ENCODE assay signal across 9 cellular contexts in the genomic region with DNA sequence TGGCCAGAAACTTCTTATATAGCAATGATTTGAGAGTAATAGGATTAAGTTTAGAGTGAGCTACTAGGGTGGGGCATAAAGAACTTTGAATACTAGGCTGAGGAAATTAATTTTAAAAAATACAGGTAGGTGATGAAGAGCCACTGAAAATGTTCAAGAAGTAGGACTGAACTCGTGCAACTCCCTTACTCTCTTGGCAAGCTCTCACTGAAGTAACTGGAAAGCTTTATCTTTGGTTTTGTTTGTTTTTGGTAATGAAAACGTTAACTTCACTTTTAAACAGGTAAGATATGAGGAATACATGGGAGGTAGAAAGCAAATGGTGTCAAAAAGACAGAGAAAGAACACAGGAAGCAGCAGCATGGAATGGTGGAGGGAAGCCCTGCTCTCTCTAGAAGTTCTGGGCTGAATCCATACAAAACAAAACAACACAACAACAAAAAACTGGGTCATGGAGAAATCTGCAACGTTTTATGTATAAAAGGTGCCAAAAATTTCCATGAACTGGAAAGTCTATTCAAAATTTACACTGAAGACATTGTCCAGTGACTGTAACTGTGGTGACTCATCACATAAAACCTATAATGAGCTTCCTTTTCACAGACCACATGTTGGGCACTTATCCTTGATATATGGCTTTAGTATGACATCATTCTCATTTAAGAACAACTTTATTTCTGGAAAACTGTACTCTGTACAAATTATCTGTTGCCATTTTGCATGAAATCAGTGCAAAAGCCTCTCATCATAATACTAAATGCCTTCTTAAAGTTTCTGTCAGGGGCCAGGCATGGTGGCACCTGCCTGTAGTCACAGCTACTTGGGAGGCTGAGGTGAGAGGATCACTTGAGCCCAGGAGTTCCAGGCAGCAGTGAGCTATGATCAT.
DNase-seq lines count a peak whose midpoint lies in the region; ATAC-seq, FAIRE-seq and TF ChIP-seq lines count a peak whose summit lies in the region.
"Had no signal": no experiment of that assay in that cellular context is flagged by ENCODE, and none has a peak within 500 bp of the region (broad histone marks: within the 10 kb centered on the region; RNA-seq: fewer than 3 reads in every experiment).

No MANE protein-coding gene starts in this region.

- ATAC-seq in GM18861 (IDR thresholded peaks at IDR 0.05; ENCODE audit: unreplicated experiment) (peak; percentile 60), HG03442 (IDR thresholded peaks at IDR 0.05; ENCODE audit: unreplicated experiment) (peak; percentile 71)
- ATAC-seq in activated T-cell treated with anti-CD3 and anti-CD28 coated beads, Interleukin-2, amount 50 U/mL, for 72 hours (replicated peaks in 1 of 2), result no peak
- ATAC-seq in effector memory CD8-positive, alpha-beta T cell (replicated peaks), result no peak

- no peaks in the 10 kb centered on the region for H3K27me3 Mint-ChIP-seq in activated T-cell treated with anti-CD3 and anti-CD28 coated beads, Interleukin-2, amount 50 U/mL, for 72 hours (ENCODE audit: low read depth)
- H3K27me3 Mint-ChIP-seq in effector memory CD8-positive, alpha-beta T cell, result no peaks in the 10 kb centered on the region

- no peak for FAIRE-seq in GM12891 (lab: Jason Lieb, UNC)

- H3K27ac ChIP-seq in liver (ENCODE audit: low read depth in 1 of 2, low read length in 2 of 2), result peak overlapping the region; percentile 34 to 55
- H3K27ac ChIP-seq: parathyroid adenoma had no signal

- no peak for TF ChIP-seq POLR2A in GM12891 (IDR thresholded peaks at IDR 0.05; ENCODE audit: low read depth, low read length)

- no peaks in the 10 kb centered on the region for H3K36me3 ChIP-seq in liver (ENCODE audit: control insufficient read depth in 4 of 4, insufficient read depth in 3 of 4, low read depth in 1 of 4, low read length in 3 of 4)

- DNase-seq in SW480 (ENCODE audit: low spot score) (peak; percentile 95), GM12891 (ENCODE audit: insufficient read length, low spot score) (no peak)
- no peak for DNase-seq in activated CD4-positive, alpha-beta T cell treated with anti-CD3 and anti-CD28 coated beads, Interleukin-2, amount 50 U/mL, for 48 hours
- DNase-seq in activated T-cell treated with anti-CD3 and anti-CD28 coated beads, Interleukin-2, amount 50 U/mL, for 72 hours, result no peak
- no peak for DNase-seq in effector memory CD8-positive, alpha-beta T cell

- no peak for TF ChIP-seq CTCF in liver (IDR thresholded peaks at IDR 0.05; ENCODE audit: low read depth, low read length, missing input control)

- no peak for TF ChIP-seq RAD21 in liver (IDR thresholded peaks at IDR 0.05)

- H3K4me3 ChIP-seq in liver (ENCODE audit: low read depth in 1 of 3, low read length in 3 of 3), result no peak overlapping the region

- 13% methylated on average over 3 of the region's 3 CpGs for WGBS in liver

- no peaks in the 10 kb centered on the region for H3K27me3 ChIP-seq in liver (ENCODE audit: control insufficient read depth in 4 of 4, insufficient read depth in 4 of 4, low read length in 3 of 4)

- H3K4me1 ChIP-seq in liver (ENCODE audit: control insufficient read depth in 4 of 4, insufficient read depth in 4 of 4, low read length in 3 of 4), result peaks cover 2 to 22% (median 9%) of the 10 kb centered on the region in 4 donors
- H3K4me1 ChIP-seq: parathyroid adenoma had no signal

- no peaks in the 10 kb centered on the region for H3K9me3 ChIP-seq in liver (ENCODE audit: control insufficient read depth in 4 of 4, low read length in 3 of 4)

- H3K4me1 Mint-ChIP-seq in activated T-cell treated with anti-CD3 and anti-CD28 coated beads, Interleukin-2, amount 50 U/mL, for 72 hours (ENCODE audit: low read depth), result peaks cover 5% of the 10 kb centered on the region
- H3K4me1 Mint-ChIP-seq in effector memory CD8-positive, alpha-beta T cell (ENCODE audit: low read depth in 2 of 2), result peaks cover 3 to 5% of the 10 kb centered on the region in 2 donors

- no peaks in the 10 kb centered on the region for H3K9me3 Mint-ChIP-seq in activated T-cell treated with anti-CD3 and anti-CD28 coated beads, Interleukin-2, amount 50 U/mL, for 72 hours
- H3K9me3 Mint-ChIP-seq in effector memory CD8-positive, alpha-beta T cell, result no peaks in the 10 kb centered on the region

- no peak overlapping the region for H3K4me3 Mint-ChIP-seq in activated T-cell treated with anti-CD3 and anti-CD28 coated beads, Interleukin-2, amount 50 U/mL, for 72 hours
- no peak overlapping the region for H3K4me3 Mint-ChIP-seq in effector memory CD8-positive, alpha-beta T cell

- H3K27ac Mint-ChIP-seq in activated T-cell treated with anti-CD3 and anti-CD28 coated beads, Interleukin-2, amount 50 U/mL, for 72 hours, result no peak overlapping the region
- H3K27ac Mint-ChIP-seq in effector memory CD8-positive, alpha-beta T cell, result peak overlapping the region in 1 of 2 donors; percentile 31

- H3K9ac ChIP-seq in liver (ENCODE audit: low read depth in 1 of 2, low read length in 2 of 2), result no peak overlapping the region
- H3K9ac ChIP-seq: parathyroid adenoma had no signal

- no peaks in the 10 kb centered on the region for H3K36me3 Mint-ChIP-seq in activated T-cell treated with anti-CD3 and anti-CD28 coated beads, Interleukin-2, amount 50 U/mL, for 72 hours (ENCODE audit: insufficient read depth in 2 of 2)
- no peaks in the 10 kb centered on the region for H3K36me3 Mint-ChIP-seq in effector memory CD8-positive, alpha-beta T cell (ENCODE audit: insufficient read depth)

TF ChIP-seq in liver, 16 proteins besides CTCF, POLR2A, EP300 and RAD21:
- TF ChIP-seq, protein P1, sequence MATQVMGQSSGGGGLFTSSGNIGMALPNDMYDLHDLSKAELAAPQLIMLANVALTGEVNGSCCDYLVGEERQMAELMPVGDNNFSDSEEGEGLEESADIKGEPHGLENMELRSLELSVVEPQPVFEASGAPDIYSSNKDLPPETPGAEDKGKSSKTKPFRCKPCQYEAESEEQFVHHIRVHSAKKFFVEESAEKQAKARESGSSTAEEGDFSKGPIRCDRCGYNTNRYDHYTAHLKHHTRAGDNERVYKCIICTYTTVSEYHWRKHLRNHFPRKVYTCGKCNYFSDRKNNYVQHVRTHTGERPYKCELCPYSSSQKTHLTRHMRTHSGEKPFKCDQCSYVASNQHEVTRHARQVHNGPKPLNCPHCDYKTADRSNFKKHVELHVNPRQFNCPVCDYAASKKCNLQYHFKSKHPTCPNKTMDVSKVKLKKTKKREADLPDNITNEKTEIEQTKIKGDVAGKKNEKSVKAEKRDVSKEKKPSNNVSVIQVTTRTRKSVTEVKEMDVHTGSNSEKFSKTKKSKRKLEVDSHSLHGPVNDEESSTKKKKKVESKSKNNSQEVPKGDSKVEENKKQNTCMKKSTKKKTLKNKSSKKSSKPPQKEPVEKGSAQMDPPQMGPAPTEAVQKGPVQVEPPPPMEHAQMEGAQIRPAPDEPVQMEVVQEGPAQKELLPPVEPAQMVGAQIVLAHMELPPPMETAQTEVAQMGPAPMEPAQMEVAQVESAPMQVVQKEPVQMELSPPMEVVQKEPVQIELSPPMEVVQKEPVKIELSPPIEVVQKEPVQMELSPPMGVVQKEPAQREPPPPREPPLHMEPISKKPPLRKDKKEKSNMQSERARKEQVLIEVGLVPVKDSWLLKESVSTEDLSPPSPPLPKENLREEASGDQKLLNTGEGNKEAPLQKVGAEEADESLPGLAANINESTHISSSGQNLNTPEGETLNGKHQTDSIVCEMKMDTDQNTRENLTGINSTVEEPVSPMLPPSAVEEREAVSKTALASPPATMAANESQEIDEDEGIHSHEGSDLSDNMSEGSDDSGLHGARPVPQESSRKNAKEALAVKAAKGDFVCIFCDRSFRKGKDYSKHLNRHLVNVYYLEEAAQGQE (IDR thresholded peaks at IDR 0.05), result no peak
- TF ChIP-seq JUND (IDR thresholded peaks at IDR 0.05), result peak; percentile 49 to 68

TF ChIP-seq in GM12891, 5 proteins besides CTCF, POLR2A, EP300 and RAD21:
- TF ChIP-seq POU2F2 (IDR thresholded peaks at IDR 0.05; ENCODE audit: low read depth, low read length) (no peak), POLR2AphosphoS5 (IDR thresholded peaks at IDR 0.05; ENCODE audit: low read depth, low read length) (no peak), TAF1 (IDR thresholded peaks at IDR 0.05; ENCODE audit: low read depth, low read length) (no peak), PAX5 (IDR thresholded peaks at IDR 0.05; ENCODE audit: insufficient read depth, low read length, severe bottlenecking) (no peak), SPI1 (IDR thresholded peaks at IDR 0.05; ENCODE audit: low read depth, low read length) (no peak)

Comparison
In these comparisons a context has a peak if more than half of its experiments do, and no peak if none do; other contexts are left out.
1. ATAC-seq: peak in GM18861 (single experiment) and HG03442 (single experiment); none in activated T-cell treated with anti-CD3 and anti-CD28 coated beads, Interleukin-2, amount 50 U/mL, for 72 hours (0 of 2) and effector memory CD8-positive, alpha-beta T cell (single experiment).